13 cellular contexts compared by ENCODE assay signal in genomic region chr12:105352940-105353635, GRCh38. TPM values are rescaled to one million over a fixed set of nuclear protein-coding genes. Genes with fewer than 3 reads are reported as not detected.
DNase-seq lines count a peak whose midpoint lies in the region; ATAC-seq and TF ChIP-seq lines count a peak whose summit lies in the region.
"Had no signal": no experiment of that assay in that cellular context is flagged by ENCODE, and none has a peak within 500 bp of the region (broad histone marks: within the 10 kb centered on the region; RNA-seq: fewer than 3 reads in every experiment).

No MANE protein-coding gene starts in this region.

- peaks cover 3% of the 10 kb centered on the region for H3K9me3 Mint-ChIP-seq in endodermal cell
- H3K9me3 Mint-ChIP-seq in type B pancreatic cell = no peaks in the 10 kb centered on the region

- H3K27me3 ChIP-seq in endodermal cell (ENCODE audit: control insufficient read depth, insufficient read depth, low read length, poor library complexity, severe bottlenecking) = no peaks in the 10 kb centered on the region
- no peaks in the 10 kb centered on the region for H3K27me3 ChIP-seq in gastrocnemius medialis
- H3K27me3 ChIP-seq: SJCRH30 had no signal

- TF ChIP-seq CTCF in endodermal cell (conservative IDR thresholded peaks at IDR 0.05) (no peak), gastrocnemius medialis (IDR thresholded peaks at IDR 0.05 in 4 of 5, conservative IDR thresholded peaks at IDR 0.05 in 1 of 5) (no peak), type B pancreatic cell (conservative IDR thresholded peaks at IDR 0.05) (no peak)

- no peak for TF ChIP-seq POLR2A in gastrocnemius medialis (IDR thresholded peaks at IDR 0.05)

- H3K27me3 Mint-ChIP-seq in endodermal cell (ENCODE audit: insufficient read depth) = no peaks in the 10 kb centered on the region
- H3K27me3 Mint-ChIP-seq in type B pancreatic cell = no peaks in the 10 kb centered on the region

- 79 to 90% methylated on average over 6 to 9 of the region's 9 CpGs for WGBS in endodermal cell (ENCODE audit: insufficient coverage in 1 of 2, insufficient read length in 1 of 2), 2 experiments

- H3K9ac ChIP-seq in endodermal cell (ENCODE audit: extremely low read depth, low read length, poor library complexity, severe bottlenecking) = peak overlapping the region; percentile 31

- H3K27ac ChIP-seq in endodermal cell (ENCODE audit: low read depth, low read length) (no peak overlapping the region), gastrocnemius medialis (peak overlapping the region; percentile 50 to 76 (median 68))
- H3K27ac ChIP-seq: SJCRH30 had no signal

- peaks cover 24% of the 10 kb centered on the region for H3K4me1 Mint-ChIP-seq in endodermal cell
- H3K4me1 Mint-ChIP-seq in type B pancreatic cell (ENCODE audit: unreplicated experiment) = peaks cover 6% of the 10 kb centered on the region

- intact Hi-C loops in gastrocnemius medialis (cut with DNase I; ENCODE audit: low total_unique reads) = no loop called here

- H3K4me3 Mint-ChIP-seq in endodermal cell (no peak overlapping the region), type B pancreatic cell (no peak overlapping the region)

- DNase-seq in NCI-H1092 treated with DMSO at 0.1 percent for 48 hours (lab: John Stamatoyannopoulos, UW) (peak; percentile 8), NCI-H1092 (lab: John Stamatoyannopoulos, UW) (no peak), NCI-H2081 (lab: John Stamatoyannopoulos, UW) (peak; percentile 41 to 79), endodermal cell (peak; percentile 61), gastrocnemius medialis (peak; percentile 13 to 24), type B pancreatic cell (ENCODE audit: extremely low spot score, unreplicated experiment) (no peak), SW480 (ENCODE audit: low spot score) (no peak), EL (no peak)
- DNase-seq: activated CD4-positive, CD25-positive, alpha-beta regulatory T cell treated with anti-CD3 and anti-CD28 coated beads, Interleukin-2, amount 50 U/mL, for 72 hours; activated effector memory CD4-positive, alpha-beta T cell treated with Interleukin-2 at 50 U/mL for 16 hours; cerebellar nuclear complex; SJCRH30; stimulated activated CD4-positive, alpha-beta T cell treated with anti-CD3 and anti-CD28 coated beads, Interleukin-2, amount 100 ng/mL, for 24 hours had no signal

- ATAC-seq in gastrocnemius medialis = peak in 1 of 2 donors; percentile 54

- in situ Hi-C loops in gastrocnemius medialis (cut with MboI; ENCODE audit: low sequenced_read_pairs in 4 of 4) = no loop called here

- H3K27ac Mint-ChIP-seq in endodermal cell (peak overlapping the region; percentile 82), type B pancreatic cell (no peak overlapping the region)

- H3K4me1 ChIP-seq in endodermal cell (ENCODE audit: control insufficient read depth, insufficient read depth, low read length) (peaks cover 12% of the 10 kb centered on the region), gastrocnemius medialis (peaks cover 4 to 20% of the 10 kb centered on the region in 2 donors)
- H3K4me1 ChIP-seq: SJCRH30 had no signal

- no peaks in the 10 kb centered on the region for H3K36me3 ChIP-seq in endodermal cell (ENCODE audit: control insufficient read depth, insufficient read depth, low read length)
- no peaks in the 10 kb centered on the region for H3K36me3 ChIP-seq in gastrocnemius medialis

- H3K9me3 ChIP-seq in endodermal cell (ENCODE audit: control insufficient read depth, low read length) (no peaks in the 10 kb centered on the region), gastrocnemius medialis (no peaks in the 10 kb centered on the region)
- H3K9me3 ChIP-seq: SJCRH30 had no signal

- H3K4me3 ChIP-seq in endodermal cell (ENCODE audit: low read length) (peak overlapping the region; percentile 29), gastrocnemius medialis (peak overlapping the region; percentile 15 to 39 (median 28))
- H3K4me3 ChIP-seq: SJCRH30 had no signal

- peaks cover 10% of the 10 kb centered on the region for H3K36me3 Mint-ChIP-seq in endodermal cell (ENCODE audit: low read depth)
- H3K36me3 Mint-ChIP-seq in type B pancreatic cell = peaks cover 5% of the 10 kb centered on the region

RNA-seq across cellular contexts. Expression of gene C12orf75, which starts 22.6 kb away (rescaled TPM):
- total RNA-seq in endodermal cell (10 to 100 TPM; 43.7 to 57.0 TPM), gastrocnemius medialis (10 to 100 TPM in 3 of 4 donors, 1 to 10 TPM in 1; 4.3 to 73.0 (median 17.3) TPM), type B pancreatic cell (ENCODE audit: low replicate concordance) (43.1 and 45.6 TPM in 2 replicates)
- polyA plus RNA-seq in endodermal cell (2013, experiment 1 of 2) = 43.2 TPM
- 43.9 TPM for polyA plus RNA-seq in endodermal cell (2013, experiment 2 of 2)

Comparison
In these comparisons a context has a peak if more than half of its experiments do, and no peak if none do; other contexts are left out.
1. DNase-seq: peak in NCI-H1092 treated with DMSO at 0.1 percent for 48 hours (single experiment), NCI-H2081 (2 of 2), endodermal cell (single experiment) and gastrocnemius medialis (2 of 2); none in NCI-H1092 (single experiment), type B pancreatic cell (single experiment), SW480 (single experiment) and EL (single experiment).